In the genomic region with DNA sequence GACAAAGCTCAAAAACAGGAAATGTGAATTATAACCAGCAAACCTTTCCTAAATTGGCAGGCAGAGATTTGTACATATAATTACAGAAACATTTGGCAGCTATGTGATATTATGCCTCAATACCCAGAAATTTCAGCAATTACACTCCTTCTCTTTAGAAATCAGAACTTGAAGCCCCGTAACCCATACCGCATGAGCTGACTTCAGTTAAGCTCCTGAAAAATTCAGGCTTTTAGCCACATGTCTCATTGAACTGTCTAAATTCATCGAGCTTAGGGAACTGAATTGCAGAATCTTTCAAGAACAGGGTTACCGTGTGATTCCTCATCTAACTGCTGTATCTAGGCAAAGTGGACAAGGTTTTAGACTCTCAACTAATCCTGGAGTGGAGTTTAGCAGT, we compare ENCODE assay signal across 24 cellular contexts.
"Had no signal": no experiment of that assay in that cellular context is flagged by ENCODE, and none has a peak within 500 bp of the region (broad histone marks: within the 10 kb centered on the region; RNA-seq: fewer than 3 reads in every experiment).

No MANE protein-coding gene starts in this region.

- DNase-seq: Karpas-422, KBM-7, MM.1S, MV-4-11, NCI-H1092, NCI-H1105, NCI-H1436 treated with DMSO at 0.1 percent for 48 hours, NCI-H1694 treated with DMSO at 0.1 percent for 48 hours, NCI-H187 treated with DMSO at 0.1 percent for 48 hours, NCI-H2029, NCI-H2171 treated with DMSO at 0.1 percent for 48 hours, NCI-H2227 treated with DMSO at 0.1 percent for 48 hours, NCI-H345, NCI-H446, NCI-H510A treated with DMSO at 0.1 percent for 48 hours, NCI-H524 treated with DMSO at 0.1 percent for 48 hours, NCI-H526 treated with DMSO at 0.1 percent for 48 hours, NCI-H774, PC-9, SHP77, SIG-M5, SJCRH30, T-cell had no signal

- H3K4me3 ChIP-seq: PC-9, SJCRH30, SK-N-MC had no signal
